8 cellular contexts compared by ENCODE assay signal in genomic region chr14:88013750-88014349, GRCh38. TPM values are rescaled to one million over a fixed set of nuclear protein-coding genes. Genes with fewer than 3 reads are reported as not detected.
DNase-seq lines count a peak whose midpoint lies in the region; FAIRE-seq and TF ChIP-seq lines count a peak whose summit lies in the region.

No MANE protein-coding gene starts in this region.

- H3K27me3 Mint-ChIP-seq in HFFc6 (ENCODE audit: insufficient read depth) = peaks cover 9% of the 10 kb centered on the region

- TF ChIP-seq CTCF in A673 (conservative IDR thresholded peaks at IDR 0.05; ENCODE audit: low read depth, low read length) = peak; percentile 78
- TF ChIP-seq CTCF in GM12873 (IDR thresholded peaks at IDR 0.05; ENCODE audit: insufficient read depth, low read depth, low read length, missing control alignments) = peak; percentile 92
- peak; percentile 91 for TF ChIP-seq CTCF in HFFc6 (IDR thresholded peaks at IDR 0.05)
- peak; percentile 85 to 89 (median 87) for TF ChIP-seq CTCF in breast epithelium (IDR thresholded peaks at IDR 0.05)
- TF ChIP-seq CTCF in spleen (IDR thresholded peaks at IDR 0.05 in 8 of 11, conservative IDR thresholded peaks at IDR 0.05 in 3 of 11) = peak; percentile 45 to 86 (median 78)

- DNase-seq in A673 (ENCODE audit: low spot score) (peak; percentile 76), HFFc6 (peak; percentile 61), MG63 (peak; percentile 16), RPMI7951 (ENCODE audit: low read depth) (peak; percentile 57), breast epithelium (ENCODE audit: low spot score in 2 of 2) (peak; percentile 59 to 63), spleen (no peak)

- intact Hi-C loops in A673 (cut with micrococcal nuclease; ENCODE audit: unreplicated experiment) (loop anchor here (1.0 to 10.0 kb wide), 3 partner anchors 154 to 361 kb away; no protein-coding TSS in a partner anchor), breast epithelium (cut with DNase I; ENCODE audit: low total_unique reads) (no loop called here), spleen (cut with DNase I; ENCODE audit: low total_unique reads) (loop anchor here (10.0 kb wide), 1 partner anchor 69 kb away; no protein-coding TSS in a partner anchor)

- TF ChIP-seq POLR2A in breast epithelium (IDR thresholded peaks at IDR 0.05) (no peak), spleen (IDR thresholded peaks at IDR 0.05) (no peak)

- H3K9me3 ChIP-seq in A673 (ENCODE audit: low read depth, low read length, poor library complexity, severe bottlenecking) (no peaks in the 10 kb centered on the region), MG63 (no peaks in the 10 kb centered on the region), breast epithelium (no peaks in the 10 kb centered on the region), spleen (no peaks in the 10 kb centered on the region)

- peak; percentile 21 for FAIRE-seq in islet of Langerhans (lab: Jason Lieb, UNC)

- CTCF ChIA-PET in A673 (lab: Charles Lee) = interaction anchor here (0.8 to 3.0 kb wide), 3 partner anchors 155 to 366 kb away, joined by 4 to 26 read pairs (median 6); no protein-coding TSS in a partner anchor

- H3K36me3 ChIP-seq in A673 (ENCODE audit: insufficient read depth, low read length, poor library complexity, severe bottlenecking) (no peaks in the 10 kb centered on the region), MG63 (no peaks in the 10 kb centered on the region), breast epithelium (no peaks in the 10 kb centered on the region), spleen (peaks cover 0 to 48% (median 0%) of the 10 kb centered on the region in 6 donors)

- H3K4me3 ChIP-seq in A673 (ENCODE audit: low read depth, low read length, poor library complexity, severe bottlenecking) = no peak overlapping the region
- no peak overlapping the region for H3K4me3 ChIP-seq in MG63
- no peak overlapping the region for H3K4me3 ChIP-seq in breast epithelium
- no peak overlapping the region for H3K4me3 ChIP-seq in spleen

- 4 to 22% (median 16%) methylated on average over 7 of the region's 7 CpGs for WGBS in spleen, 5 donors

- POLR2A ChIA-PET in A673 (lab: Charles Lee; ENCODE audit: low non-redundant PET) = no interaction called here

- no peak overlapping the region for H3K27ac ChIP-seq in A673 (ENCODE audit: low read depth, low read length, poor library complexity, severe bottlenecking)
- H3K27ac ChIP-seq in breast epithelium = no peak overlapping the region
- H3K27ac ChIP-seq in spleen = peak overlapping the region in 2 of 8 donors; percentile 3 to 10

- H3K4me1 Mint-ChIP-seq in HFFc6 (ENCODE audit: low read depth) = peaks cover 8% of the 10 kb centered on the region; the same call in 1 of the 2 replicates

- H3K27me3 ChIP-seq in A673 (replicated peaks; ENCODE audit: insufficient read depth, low read depth, low read length, poor library complexity) (peaks cover 8% of the 10 kb centered on the region), MG63 (no peaks in the 10 kb centered on the region), breast epithelium (no peaks in the 10 kb centered on the region), spleen (replicated peaks in 1 of 7) (no peaks in the 10 kb centered on the region)

- H3K4me1 ChIP-seq in A673 (ENCODE audit: insufficient read depth, low read length, poor library complexity, severe bottlenecking) (no peaks in the 10 kb centered on the region), breast epithelium (no peaks in the 10 kb centered on the region), spleen (peaks cover 0 to 86% (median 43%) of the 10 kb centered on the region in 6 donors)

- H3K9me3 Mint-ChIP-seq in HFFc6 = no peaks in the 10 kb centered on the region

- H3K36me3 Mint-ChIP-seq in HFFc6 (ENCODE audit: low read depth) = no peaks in the 10 kb centered on the region

- no TSS peak for BruUV-seq in A673 (replicated peaks; lab: Mats Ljungman, UMichigan)

- no peak overlapping the region for H3K27ac Mint-ChIP-seq in HFFc6

- no peak overlapping the region for H3K4me3 Mint-ChIP-seq in HFFc6

RNA-seq across cellular contexts. Expression of gene GPR65, which starts 8.9 kb away (rescaled TPM):
- total RNA-seq in A673 (2021) = not detected in 2 replicates
- under 1 TPM in 5 of 6 experiments, not detected in 1; 0.07 to 0.34 (median 0.20) TPM for total RNA-seq in HFFc6 (2021; fragmentation: NEBNext Ultra II Directional; extraction: Animal tissue kit (Norgen Biotek cat#: 25700))
- total RNA-seq in MG63 (2014; rRNA removed; shearing (Covaris generic); ENCODE audit: low replicate concordance) = not detected in 2 replicates
- under 0.01 and 0.24 TPM in 2 replicates for total RNA-seq in RPMI7951 (2014; rRNA removed; shearing (Covaris generic))
- total RNA-seq in breast epithelium = 1 to 10 TPM; 1.0 to 2.3 (median 1.1) TPM
- 10 to 100 TPM; 13.7 to 28.6 (median 16.1) TPM for total RNA-seq in spleen
- polyA plus RNA-seq in spleen = 10 to 100 TPM in 1 of 3 donors, 1 to 10 TPM in 2; 9.4 to 10.7 (median 9.8) TPM

RNA-seq across cellular contexts. Expression of gene GALC, which starts 20.9 kb away (rescaled TPM):
- total RNA-seq in A673 (2021) (9.5 and 11.5 TPM in 2 replicates), breast epithelium (10 to 100 TPM; 30.8 to 39.8 (median 37.3) TPM), spleen (10 to 100 TPM; 26.9 to 61.7 (median 42.4) TPM)
- 10 to 100 TPM in 5 of 6 experiments, 1 to 10 TPM in 1; 9.3 to 11.8 (median 10.8) TPM for total RNA-seq in HFFc6 (2021; fragmentation: NEBNext Ultra II Directional; extraction: Animal tissue kit (Norgen Biotek cat#: 25700))
- total RNA-seq in MG63 (2014; rRNA removed; shearing (Covaris generic); ENCODE audit: low replicate concordance) = 0.82 and 1.9 TPM in 2 replicates
- total RNA-seq in RPMI7951 (2014; rRNA removed; shearing (Covaris generic)) = 10.8 and 14.8 TPM in 2 replicates
- polyA plus RNA-seq in spleen = 1 to 10 TPM; 3.8 to 7.2 (median 5.9) TPM

Comparison
In these comparisons a context has a peak if more than half of its experiments do, and no peak if none do; other contexts are left out.
1. RNA of gene GPR65, which starts 8.9 kb away (total RNA-seq): 13.7 to 28.6 TPM in spleen; 1.0 to 2.3 TPM in breast epithelium, under 0.01 to 0.24 TPM in RPMI7951, 0.07 to 0.34 TPM in HFFc6, not detected in A673 and not detected in MG63; every median in the first group is over 4 times any median in the second.
2. Peak in every context shown above with its lines, with median percentiles within 50 percentile points of each other: CTCF ChIP-seq.